Comparison of ENCODE assay signal across 10 cellular contexts in the genomic region with DNA sequence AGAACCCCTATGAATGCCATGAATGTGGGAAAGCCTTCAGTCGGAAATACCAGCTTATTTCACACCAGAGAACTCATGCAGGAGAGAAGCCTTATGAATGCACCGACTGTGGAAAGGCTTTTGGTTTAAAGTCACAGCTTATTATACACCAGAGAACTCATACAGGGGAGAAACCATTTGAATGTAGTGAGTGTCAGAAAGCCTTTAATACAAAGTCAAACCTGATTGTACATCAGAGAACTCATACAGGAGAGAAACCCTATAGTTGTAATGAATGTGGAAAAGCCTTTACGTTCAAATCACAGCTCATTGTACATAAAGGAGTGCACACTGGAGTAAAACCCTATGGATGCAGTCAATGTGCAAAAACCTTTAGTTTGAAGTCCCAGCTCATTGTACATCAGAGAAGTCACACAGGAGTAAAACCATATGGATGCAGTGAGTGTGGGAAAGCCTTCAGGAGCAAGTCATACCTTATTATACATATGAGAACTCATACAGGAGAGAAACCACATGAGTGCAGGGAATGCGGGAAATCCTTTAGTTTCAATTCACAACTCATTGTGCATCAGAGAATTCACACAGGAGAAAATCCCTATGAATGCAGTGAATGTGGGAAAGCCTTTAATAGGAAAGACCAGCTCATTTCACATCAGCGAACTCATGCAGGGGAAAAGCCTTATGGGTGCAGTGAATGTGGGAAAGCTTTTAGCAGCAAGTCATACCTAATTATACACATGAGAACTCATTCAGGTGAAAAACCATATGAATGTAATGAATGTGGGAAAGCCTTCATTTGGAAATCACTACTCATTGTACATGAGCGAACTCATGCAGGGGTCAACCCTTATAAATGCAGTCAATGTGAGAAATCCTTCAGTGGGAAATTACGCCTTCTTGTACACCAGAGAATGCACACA.
DNase-seq lines count a peak whose midpoint lies in the region; TF ChIP-seq lines count a peak whose summit lies in the region.
"Had no signal": no experiment of that assay in that cellular context is flagged by ENCODE, and none has a peak within 500 bp of the region (broad histone marks: within the 10 kb centered on the region; RNA-seq: fewer than 3 reads in every experiment).

No MANE protein-coding gene starts in this region.

- no peak for TF ChIP-seq CTCF in GM13976 (IDR thresholded peaks at IDR 0.05; ENCODE audit: borderline replicate concordance, control extremely low read depth, extremely low read depth, insufficient read depth, missing control alignments)

- H3K27ac ChIP-seq in ACC112 (ENCODE audit: low read depth, low read length): no peak overlapping the region

- DNase-seq in DMS153 treated with DMSO at 0.1 percent for 48 hours (lab: John Stamatoyannopoulos, UW; ENCODE audit: unreplicated experiment): peak; percentile 74
- peak; percentile 21 for DNase-seq in left kidney (ENCODE audit: low read depth, low spot score)
- DNase-seq in GM13976 (ENCODE audit: low spot score): no peak
- DNase-seq in HuH-7.5 (ENCODE audit: low spot score): no peak
- no peak for DNase-seq in inferior parietal cortex (ENCODE audit: extremely low spot score)
- no peak for DNase-seq in iPS-NIHi11 (ENCODE audit: low spot score)
- DNase-seq: activated CD4-positive, CD25-positive, alpha-beta regulatory T cell; NCI-H187 treated with DMSO at 0.1 percent for 48 hours had no signal

- no peaks in the 10 kb centered on the region for H3K4me1 ChIP-seq in ACC112 (ENCODE audit: control insufficient read depth, insufficient read depth, low read length, unreplicated experiment)

- peaks cover 56% of the 10 kb centered on the region for H3K36me3 ChIP-seq in ACC112 (ENCODE audit: insufficient read depth, low read length)

- H3K4me3 ChIP-seq in ACC112 (ENCODE audit: low read depth, low read length): peak overlapping the region; percentile 14; the same call in 1 of the 2 replicates

- peaks cover 56% of the 10 kb centered on the region for H3K36me3 Mint-ChIP-seq in activated naive CD8-positive, alpha-beta T cell

- in situ Hi-C loops in GM13976 (cut with MboI; ENCODE audit: low sequenced_read_pairs, unreplicated experiment): no loop called here

- H2AFZ ChIP-seq in ACC112 (ENCODE audit: low read length, unreplicated experiment): no peak overlapping the region

- peaks cover 30% of the 10 kb centered on the region for H3K9me3 Mint-ChIP-seq in activated naive CD8-positive, alpha-beta T cell (ENCODE audit: low read depth)

- H3K27ac Mint-ChIP-seq in activated naive CD8-positive, alpha-beta T cell: peak overlapping the region; percentile 28

- H3K27me3 Mint-ChIP-seq in activated naive CD8-positive, alpha-beta T cell: no peaks in the 10 kb centered on the region

- H3K4me1 Mint-ChIP-seq in activated naive CD8-positive, alpha-beta T cell (ENCODE audit: low read depth): no peaks in the 10 kb centered on the region

- H3K79me2 ChIP-seq in ACC112 (ENCODE audit: control insufficient read depth, insufficient read depth, low read length, unreplicated experiment): no peaks in the 10 kb centered on the region

- no peak overlapping the region for H3K4me3 Mint-ChIP-seq in activated naive CD8-positive, alpha-beta T cell

- H3K27me3 ChIP-seq in ACC112 (ENCODE audit: insufficient read depth, low read length): no peaks in the 10 kb centered on the region

Comparison
In these comparisons a context has a peak if more than half of its experiments do, and no peak if none do; other contexts are left out.
1. DNase-seq: peak in DMS153 treated with DMSO at 0.1 percent for 48 hours (single experiment) and left kidney (single experiment); none in GM13976 (single experiment), HuH-7.5 (single experiment), inferior parietal cortex (single experiment) and iPS-NIHi11 (single experiment).